ENCODE assay signal across 1 cellular context in genomic region chr12:106138646-106139421, GRCh38.
TF ChIP-seq lines count a peak whose summit lies in the region.

Gene NUAK1, minus strand, starts transcription at chr12:106138954. Its CDS starts 301 bp downstream, at chr12:106138653.

TF ChIP-seq in HEK293, 187 proteins besides CTCF, POLR2A, EP300 and RAD21 (continued from another document):
- no peak for TF ChIP-seq ZNF518A (tag by site-specific recombination; conservative IDR thresholded peaks at IDR 0.05; ENCODE audit: low read depth)
- TF ChIP-seq ZBTB8A (tag by site-specific recombination; IDR thresholded peaks at IDR 0.05), result peak; percentile 80
